In genomic region chr3:129461461-129462146, GRCh38 we compare ENCODE assay signal across 14 cellular contexts. TPM values are rescaled to one million over a fixed set of nuclear protein-coding genes. Genes with fewer than 3 reads are reported as not detected.
DNase-seq lines count a peak whose midpoint lies in the region; ATAC-seq and TF ChIP-seq lines count a peak whose summit lies in the region.
"Had no signal": no experiment of that assay in that cellular context is flagged by ENCODE, and none has a peak within 500 bp of the region (broad histone marks: within the 10 kb centered on the region; RNA-seq: fewer than 3 reads in every experiment).

No MANE protein-coding gene starts in this region.

- no peak overlapping the region for H3K4me3 ChIP-seq in Panc1 (ENCODE audit: low read depth in 2 of 2, low read length in 2 of 2)
- no peak overlapping the region for H3K4me3 ChIP-seq in epithelial cell of esophagus (ENCODE audit: low read length)
- H3K4me3 ChIP-seq in right lobe of liver = no peak overlapping the region
- H3K4me3 ChIP-seq: HAP-1, upper lobe of left lung had no signal

- DNase-seq in GM20000 (ENCODE audit: low spot score) = peak; percentile 16
- DNase-seq in Panc1 (ENCODE audit: low read depth, low spot score) = no peak
- peak; percentile 46 for DNase-seq in epithelial cell of esophagus (ENCODE audit: low read depth)
- DNase-seq in right lobe of liver = no peak
- DNase-seq in KG1 (lab: John Stamatoyannopoulos, UW) = no peak
- no peak for DNase-seq in NCI-H446 (lab: John Stamatoyannopoulos, UW)
- DNase-seq: activated CD4-positive, alpha-beta memory T cell treated with anti-CD3 and anti-CD28 coated beads for 36 hours; NCI-H526 treated with DMSO at 0.1 percent for 48 hours; T-helper 1 cell; upper lobe of left lung had no signal

- BruUV-seq in Panc1 (replicated peaks; lab: Mats Ljungman, UMichigan) = no TSS peak

- H3K27ac ChIP-seq in Panc1 (ENCODE audit: low read length) = no peak overlapping the region
- H3K27ac ChIP-seq in right lobe of liver = peak overlapping the region; percentile 11 to 51 (median 17)
- H3K27ac ChIP-seq: C4-2B, upper lobe of left lung had no signal

- H3K4me1 ChIP-seq in Panc1 (ENCODE audit: control insufficient read depth, insufficient read depth, low read length) (0 out of 2 replicates have a peak, but pooled peaks cover 5% of the 10 kb centered on the region), right lobe of liver (peaks cover 0 to 23% (median 9%) of the 10 kb centered on the region in 4 donors)
- H3K4me1 ChIP-seq: HAP-1, upper lobe of left lung had no signal

- H3K27me3 ChIP-seq in Panc1 (ENCODE audit: control insufficient read depth, insufficient read depth, low read length) = no peaks in the 10 kb centered on the region
- no peaks in the 10 kb centered on the region for H3K27me3 ChIP-seq in right lobe of liver
- H3K27me3 ChIP-seq: upper lobe of left lung had no signal

- TF ChIP-seq POLR2A in right lobe of liver (IDR thresholded peaks at IDR 0.05) = no peak

- intact Hi-C loops in Panc1 (cut with micrococcal nuclease; ENCODE audit: unreplicated experiment) = no loop called here
- intact Hi-C loops in right lobe of liver (cut with DNase I) = no loop called here

- 63% methylated on average over 6 of the region's 6 CpGs for WGBS in right lobe of liver (ENCODE audit: insufficient coverage, low coverage, low lambda C conversion rate, missing lambda C conversion rate)

- CTCF ChIA-PET in Panc1 (lab: Charles Lee) = no interaction called here

- POLR2A ChIA-PET in Panc1 (lab: Charles Lee) = no interaction called here

- ATAC-seq in Panc1 (peak; percentile 52; the same call in 1 of the 2 replicates), right lobe of liver (peak; percentile 51 to 70 (median 64)), HG02884 (IDR thresholded peaks at IDR 0.05; ENCODE audit: unreplicated experiment) (no peak), GM18870 (IDR thresholded peaks at IDR 0.05; ENCODE audit: unreplicated experiment) (no peak)

- TF ChIP-seq CTCF in GM20000 (IDR thresholded peaks at IDR 0.05; ENCODE audit: extremely low read depth, missing control alignments) = no peak
- no peak for TF ChIP-seq CTCF in Panc1 (IDR thresholded peaks at IDR 0.05)
- no peak for TF ChIP-seq CTCF in epithelial cell of esophagus (IDR thresholded peaks at IDR 0.05; ENCODE audit: insufficient read depth, low read depth, low read length, missing control alignments)
- no peak for TF ChIP-seq CTCF in right lobe of liver (IDR thresholded peaks at IDR 0.05)

- H3K36me3 ChIP-seq in Panc1 (ENCODE audit: control insufficient read depth, insufficient read depth, low read length) (0 out of 2 replicates have a peak, but pooled peaks cover 4% of the 10 kb centered on the region), right lobe of liver (no peaks in the 10 kb centered on the region)
- H3K36me3 ChIP-seq: HAP-1 had no signal

- in situ Hi-C loops in Panc1 (cut with HindIII; ENCODE audit: low pct_unique_long_range_greater_than_20kb, low sequenced_read_pairs) = no loop called here

- H3K9me3 ChIP-seq in Panc1 (ENCODE audit: control insufficient read depth, insufficient read depth, low read depth, low read length) (no peaks in the 10 kb centered on the region), right lobe of liver (no peaks in the 10 kb centered on the region)
- H3K9me3 ChIP-seq: HAP-1, upper lobe of left lung had no signal

RNA-seq across cellular contexts. Expression of gene IFT122, which starts 21.6 kb away (rescaled TPM):
- total RNA-seq in Panc1 (2021; ENCODE audit: unreplicated experiment) (52.4 TPM), right lobe of liver (10 to 100 TPM in 4 of 6 experiments, 1 to 10 TPM in 2; 7.1 to 16.8 (median 11.5) TPM)
- 37.9 TPM for polyA plus RNA-seq in Panc1 (2012; ENCODE audit: insufficient read length)

RNA-seq across cellular contexts. Expression of gene MBD4, which starts 21.9 kb away (rescaled TPM):
- 44.7 TPM for total RNA-seq in Panc1 (2021; ENCODE audit: unreplicated experiment)
- 32.3 TPM for polyA plus RNA-seq in Panc1 (2012; ENCODE audit: insufficient read length)
- 10 to 100 TPM; 16.9 to 26.1 (median 25.3) TPM for total RNA-seq in right lobe of liver

RNA-seq across cellular contexts. Expression of gene EFCAB12, which starts 33.2 kb away (rescaled TPM):
- 0.54 TPM for total RNA-seq in Panc1 (2021; ENCODE audit: unreplicated experiment)
- 0.81 TPM for polyA plus RNA-seq in Panc1 (2012; ENCODE audit: insufficient read length)
- total RNA-seq in right lobe of liver = 1 to 10 TPM in 5 of 6 experiments, under 1 TPM in 1; 0.26 to 4.7 (median 2.0) TPM

Comparison
In these comparisons a context has a peak if more than half of its experiments do, and no peak if none do; other contexts are left out.
1. DNase-seq: peak in GM20000 (single experiment) and epithelial cell of esophagus (single experiment); none in Panc1 (single experiment), right lobe of liver (0 of 3), KG1 (single experiment) and NCI-H446 (0 of 2).
2. ATAC-seq: peak in Panc1 (single experiment) and right lobe of liver (4 of 4); none in HG02884 (single experiment) and GM18870 (single experiment).